Comparison of ENCODE assay signal across 8 cellular contexts in the genomic region with DNA sequence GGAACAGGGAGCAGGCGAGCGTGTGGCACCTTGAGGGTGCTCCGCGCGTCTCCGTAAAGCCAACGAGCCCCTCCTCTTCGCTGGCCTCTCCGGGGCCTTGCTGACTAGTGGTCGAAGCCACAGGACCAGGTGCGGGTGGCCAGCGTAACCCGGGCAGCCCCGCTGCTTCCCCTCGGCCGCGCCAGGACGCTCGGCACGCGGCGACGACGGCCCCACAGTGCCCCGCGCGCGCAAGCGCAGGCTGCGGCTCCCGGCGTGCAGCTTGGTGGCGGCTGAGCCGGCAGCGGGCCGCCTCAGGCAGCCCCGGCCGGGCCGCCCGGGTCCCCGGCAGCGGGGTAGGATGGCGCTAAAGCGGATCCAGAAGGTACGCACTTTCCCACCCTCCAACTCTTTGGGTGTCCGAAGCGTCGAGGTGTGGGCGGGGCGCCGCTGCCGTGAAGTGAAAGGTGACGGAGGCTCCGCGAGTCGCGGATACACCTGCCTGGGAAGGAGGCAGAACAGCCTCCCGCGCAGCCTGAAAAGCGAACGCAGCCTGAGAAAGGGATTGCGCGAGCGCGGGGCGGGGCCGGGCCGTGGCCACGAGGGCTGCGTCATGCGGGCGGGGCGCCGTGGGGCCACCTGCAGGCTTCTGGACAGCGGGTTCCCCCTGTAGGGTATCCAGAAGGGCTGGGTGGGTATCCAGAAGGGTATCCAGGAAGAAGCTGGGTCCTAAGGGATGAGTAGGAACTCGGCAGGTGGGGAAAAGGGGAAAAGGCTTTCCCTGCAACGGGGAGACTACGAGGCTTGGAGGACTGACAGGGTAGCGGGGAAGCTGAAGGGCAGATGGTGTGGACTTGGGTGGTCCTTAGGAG. TPM values are rescaled to one million over a fixed set of nuclear protein-coding genes. Genes with fewer than 3 reads are reported as not detected.
DNase-seq lines count a peak whose midpoint lies in the region; ATAC-seq and TF ChIP-seq lines count a peak whose summit lies in the region.

TSS of gene UBE2D4 (plus strand) at position 244 of the 851 bp plus-strand sequence. CDS start at position 341, 97 bp downstream.

- peak within 1 kb of the TSS; percentile 77 for H3K4me3 ChIP-seq in AG09309 (ENCODE audit: control insufficient read depth, low read depth, low read length)
- peak within 1 kb of the TSS; percentile 69 to 78 for H3K4me3 ChIP-seq in cardiac fibroblast (replicated peaks in 1 of 2; ENCODE audit: low read depth in 2 of 2, low read length in 2 of 2)

- peak within 1 kb of the TSS; percentile 87 for H3K4me3 Mint-ChIP-seq in activated B cell treated with CpG ODN at 0.5 μM for 24 hours

- peaks cover 2% of the 10 kb centered on the region for H3K36me3 Mint-ChIP-seq in activated B cell treated with CpG ODN at 0.5 μM for 24 hours (ENCODE audit: low read depth)

- ATAC-seq in GM18873 (IDR thresholded peaks at IDR 0.05; ENCODE audit: low FRiP score, unreplicated experiment) (peak; percentile 81), HG03108 (IDR thresholded peaks at IDR 0.05; ENCODE audit: unreplicated experiment) (peak; percentile 92), activated B cell treated with CpG ODN at 0.5 μM for 24 hours (ENCODE audit: low read depth) (peak; percentile 88)

- H3K27ac Mint-ChIP-seq in activated B cell treated with CpG ODN at 0.5 μM for 24 hours: peak within 1 kb of the TSS; percentile 93

- POLR2A ChIA-PET in activated B cell treated with CpG ODN at 0.5 μM for 24 hours (lab: Charles Lee): interaction anchor here (0.6 to 1.6 kb wide), 12 partner anchors 11 to 1843 kb away, joined by 3 to 17 read pairs (median 4); partner anchors contain the start of genes DDX56, MRPS24, URGCP and YKT6

- intact Hi-C loops in activated B cell treated with CpG ODN at 0.5 μM for 24 hours (cut with micrococcal nuclease): loop anchor here (1.0 to 5.0 kb wide), 8 partner anchors 20 to 1184 kb away; partner anchors contain the start of genes COA1, MRPL32, MRPS24 and POLM

- no peaks in the 10 kb centered on the region for H3K27me3 Mint-ChIP-seq in activated B cell treated with CpG ODN at 0.5 μM for 24 hours

- DNase-seq in AG09309 (ENCODE audit: low read depth) (no peak), NCI-H2196 treated with DMSO at 0.1 percent for 48 hours (lab: John Stamatoyannopoulos, UW; ENCODE audit: unreplicated experiment) (peak; percentile 66), activated B cell treated with CpG ODN at 0.5 μM for 24 hours (peak; percentile 89), cardiac fibroblast (ENCODE audit: low read depth in 2 of 2) (peak; percentile 65 to 70), iris pigment epithelial cell (ENCODE audit: low read depth) (peak; percentile 78)
- peak; percentile 90 for DNase-seq in stimulated activated CD4-positive, alpha-beta T cell treated with anti-CD3 and anti-CD28 coated beads, Interleukin-12 subunit alpha, Interleukin-12 subunit beta, amount 100 ng/mL, for 4 hours

- H3K4me1 Mint-ChIP-seq in activated B cell treated with CpG ODN at 0.5 μM for 24 hours: peaks cover 24% of the 10 kb centered on the region

- CTCF ChIA-PET in activated B cell treated with CpG ODN at 0.5 μM for 24 hours (lab: Charles Lee): no interaction called here

- H3K9me3 Mint-ChIP-seq in activated B cell treated with CpG ODN at 0.5 μM for 24 hours: no peaks in the 10 kb centered on the region

- TF ChIP-seq CTCF in AG09309 (IDR thresholded peaks at IDR 0.05; ENCODE audit: control insufficient read depth, insufficient read depth, low read depth, low read length, missing control alignments) (no peak), activated B cell treated with CpG ODN at 0.5 μM for 24 hours (IDR thresholded peaks at IDR 0.05) (no peak), cardiac fibroblast (IDR thresholded peaks at IDR 0.05; ENCODE audit: low read depth, low read length) (peak; percentile 2)

RNA-seq across cellular contexts. Expression of gene UBE2D4, which starts in this region (rescaled TPM):
- total RNA-seq in activated B cell treated with CpG ODN at 0.5 μM for 24 hours: 18.9 and 19.6 TPM in 2 replicates
